1 cellular context compared by ENCODE assay signal in the genomic region with DNA sequence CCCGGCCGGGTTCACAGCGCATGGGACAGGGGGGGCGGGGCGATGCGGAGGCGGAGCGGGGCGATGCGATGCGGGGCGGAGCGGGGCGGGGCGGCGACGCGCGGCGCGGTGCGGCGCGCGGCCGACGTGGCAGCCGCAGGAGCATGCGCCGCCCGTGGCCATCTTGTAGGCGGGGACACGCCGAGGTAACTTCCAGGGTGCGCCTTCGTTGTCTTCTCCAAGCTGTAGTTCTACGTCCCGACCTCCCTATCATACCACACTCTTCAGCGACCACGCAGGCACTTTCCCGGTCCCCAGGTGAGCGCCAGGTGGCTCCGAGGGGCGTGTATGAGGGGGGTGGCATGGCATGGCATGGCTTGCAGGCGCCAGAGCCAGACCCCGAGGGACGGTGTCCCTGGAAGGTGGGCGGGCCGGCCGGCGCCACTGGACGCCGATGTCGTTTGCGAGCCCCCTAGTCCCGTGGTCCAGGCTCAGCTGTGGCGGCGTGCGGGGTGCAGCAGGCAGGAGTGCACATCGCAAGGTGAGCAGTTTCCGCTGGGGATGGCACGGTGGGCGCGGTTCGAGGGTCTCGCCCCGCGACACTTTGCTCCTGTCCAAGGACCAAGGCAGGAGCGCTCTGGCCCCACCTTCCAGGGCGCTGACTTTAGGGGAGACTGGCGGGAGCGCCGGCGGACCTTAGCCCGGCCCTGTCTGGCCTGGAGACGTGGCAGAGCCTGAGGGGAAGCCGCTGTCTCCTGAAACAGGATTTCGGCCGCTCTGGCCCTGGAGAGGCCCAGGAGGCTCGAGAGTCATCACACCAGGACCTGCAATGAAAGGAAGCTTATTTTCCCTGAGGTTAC.
TF ChIP-seq lines count a peak whose summit lies in the region.

A gene (plus strand): TSS at position 161 of the 839 bp plus-strand sequence. CDS start 5,840 bp downstream, outside the sequence.

TF ChIP-seq in K562, 482 proteins besides CTCF, POLR2A, EP300 and RAD21 (continued from another document and continues in another):
- TF ChIP-seq NR2C2 (CRISPR knock-in tag; IDR thresholded peaks at IDR 0.05) (no peak; the same call in 1 of the 2 replicates), NR2C2 (tag; IDR thresholded peaks at IDR 0.05) (no peak; the same call in 1 of the 2 replicates), MECOM (CRISPR knock-in tag; IDR thresholded peaks at IDR 0.05) (no peak), CEBPG (CRISPR knock-in tag; IDR thresholded peaks at IDR 0.05) (0 out of 2 replicates have a peak, but pooled peaks have one; percentile 18), CEBPG (tag; conservative IDR thresholded peaks at IDR 0.05 in 1 of 2, IDR thresholded peaks at IDR 0.05 in 1 of 2) (no peak), ZEB2 (IDR thresholded peaks at IDR 0.05) (no peak), ZSCAN29 (IDR thresholded peaks at IDR 0.05) (no peak), GABPB2 (CRISPR knock-in tag; conservative IDR thresholded peaks at IDR 0.05) (no peak), SAFB2 (IDR thresholded peaks at IDR 0.05; ENCODE audit: borderline replicate concordance, low read depth, low read length, severe bottlenecking) (no peak), HSF4 (CRISPR knock-in tag; IDR thresholded peaks at IDR 0.05; ENCODE audit: borderline replicate concordance) (no peak), PHF20 (IDR thresholded peaks at IDR 0.05; ENCODE audit: partially characterized antibody) (peak; percentile 45), GATAD2A (IDR thresholded peaks at IDR 0.05) (no peak), KAT8 (IDR thresholded peaks at IDR 0.05; ENCODE audit: low read depth) (no peak), BRF1 (IDR thresholded peaks at IDR 0.05; ENCODE audit: borderline replicate concordance, extremely low read depth, insufficient read length) (no peak), TFAM (CRISPR knock-in tag; conservative IDR thresholded peaks at IDR 0.05) (no peak), ELF4 (CRISPR knock-in tag; IDR thresholded peaks at IDR 0.05) (no peak), ZNF217 (CRISPR knock-in tag; IDR thresholded peaks at IDR 0.05) (no peak), SUPT5H (IDR thresholded peaks at IDR 0.05) (peak; percentile 87), SIX5 (IDR thresholded peaks at IDR 0.05; ENCODE audit: borderline replicate concordance in 1 of 2, insufficient read depth in 1 of 2, low read depth in 1 of 2, low read length in 2 of 2) (no peak), ETV1 (tag; conservative IDR thresholded peaks at IDR 0.05; ENCODE audit: low read depth) (no peak), MTA2 (IDR thresholded peaks at IDR 0.05; ENCODE audit: low read depth) (no peak), STAT5A (IDR thresholded peaks at IDR 0.05; ENCODE audit: borderline replicate concordance, low read length) (no peak), ELF2 (CRISPR knock-in tag; IDR thresholded peaks at IDR 0.05) (no peak), ZNF24 (IDR thresholded peaks at IDR 0.05) (no peak), HCFC1 (IDR thresholded peaks at IDR 0.05; ENCODE audit: low read depth, low read length) (peak; percentile 62), STAT5B (CRISPR knock-in tag; IDR thresholded peaks at IDR 0.05) (no peak), BDP1 (IDR thresholded peaks at IDR 0.05; ENCODE audit: insufficient read depth, insufficient read length) (no peak), SIN3A (IDR thresholded peaks at IDR 0.05; ENCODE audit: borderline replicate concordance in 2 of 2, control insufficient read depth in 1 of 2, low read depth in 2 of 2, low read length in 2 of 2) (peak; percentile 50 to 87; a peak in 2 of 4 replicates), ZFP30 (CRISPR knock-in tag; IDR thresholded peaks at IDR 0.05; ENCODE audit: borderline replicate concordance) (no peak), CXXC5 (CRISPR knock-in tag; IDR thresholded peaks at IDR 0.05) (peak; percentile 71), KDM2B (CRISPR knock-in tag; IDR thresholded peaks at IDR 0.05) (no peak), SRSF9 (IDR thresholded peaks at IDR 0.05; ENCODE audit: borderline replicate concordance, low read depth, low read length) (no peak)
- TF ChIP-seq, protein P1, sequence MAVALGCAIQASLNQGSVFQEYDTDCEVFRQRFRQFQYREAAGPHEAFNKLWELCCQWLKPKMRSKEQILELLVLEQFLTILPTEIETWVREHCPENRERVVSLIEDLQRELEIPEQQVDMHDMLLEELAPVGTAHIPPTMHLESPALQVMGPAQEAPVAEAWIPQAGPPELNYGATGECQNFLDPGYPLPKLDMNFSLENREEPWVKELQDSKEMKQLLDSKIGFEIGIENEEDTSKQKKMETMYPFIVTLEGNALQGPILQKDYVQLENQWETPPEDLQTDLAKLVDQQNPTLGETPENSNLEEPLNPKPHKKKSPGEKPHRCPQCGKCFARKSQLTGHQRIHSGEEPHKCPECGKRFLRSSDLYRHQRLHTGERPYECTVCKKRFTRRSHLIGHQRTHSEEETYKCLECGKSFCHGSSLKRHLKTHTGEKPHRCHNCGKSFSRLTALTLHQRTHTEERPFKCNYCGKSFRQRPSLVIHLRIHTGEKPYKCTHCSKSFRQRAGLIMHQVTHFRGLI (CRISPR knock-in tag; IDR thresholded peaks at IDR 0.05) = no peak
- TF ChIP-seq, protein P2, sequence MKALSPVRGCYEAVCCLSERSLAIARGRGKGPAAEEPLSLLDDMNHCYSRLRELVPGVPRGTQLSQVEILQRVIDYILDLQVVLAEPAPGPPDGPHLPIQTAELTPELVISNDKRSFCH (CRISPR knock-in tag; IDR thresholded peaks at IDR 0.05) = no peak
- TF ChIP-seq, protein P2 (tag; IDR thresholded peaks at IDR 0.05) = 0 out of 2 replicates have a peak, but pooled peaks have one; percentile 54
- TF ChIP-seq, protein P3, sequence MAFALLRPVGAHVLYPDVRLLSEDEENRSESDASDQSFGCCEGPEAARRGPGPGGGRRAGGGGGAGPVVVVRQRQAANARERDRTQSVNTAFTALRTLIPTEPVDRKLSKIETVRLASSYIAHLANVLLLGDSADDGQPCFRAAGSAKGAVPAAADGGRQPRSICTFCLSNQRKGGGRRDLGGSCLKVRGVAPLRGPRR (CRISPR knock-in tag; IDR thresholded peaks at IDR 0.05) = no peak
- TF ChIP-seq, protein P4, sequence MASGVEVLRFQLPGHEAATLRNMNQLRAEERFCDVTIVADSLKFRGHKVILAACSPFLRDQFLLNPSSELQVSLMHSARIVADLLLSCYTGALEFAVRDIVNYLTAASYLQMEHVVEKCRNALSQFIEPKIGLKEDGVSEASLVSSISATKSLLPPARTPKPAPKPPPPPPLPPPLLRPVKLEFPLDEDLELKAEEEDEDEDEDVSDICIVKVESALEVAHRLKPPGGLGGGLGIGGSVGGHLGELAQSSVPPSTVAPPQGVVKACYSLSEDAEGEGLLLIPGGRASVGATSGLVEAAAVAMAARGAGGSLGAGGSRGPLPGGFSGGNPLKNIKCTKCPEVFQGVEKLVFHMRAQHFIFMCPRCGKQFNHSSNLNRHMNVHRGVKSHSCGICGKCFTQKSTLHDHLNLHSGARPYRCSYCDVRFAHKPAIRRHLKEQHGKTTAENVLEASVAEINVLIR (CRISPR knock-in tag; IDR thresholded peaks at IDR 0.05) = peak; percentile 14; the same call in 1 of the 2 replicates
- TF ChIP-seq, protein P5, sequence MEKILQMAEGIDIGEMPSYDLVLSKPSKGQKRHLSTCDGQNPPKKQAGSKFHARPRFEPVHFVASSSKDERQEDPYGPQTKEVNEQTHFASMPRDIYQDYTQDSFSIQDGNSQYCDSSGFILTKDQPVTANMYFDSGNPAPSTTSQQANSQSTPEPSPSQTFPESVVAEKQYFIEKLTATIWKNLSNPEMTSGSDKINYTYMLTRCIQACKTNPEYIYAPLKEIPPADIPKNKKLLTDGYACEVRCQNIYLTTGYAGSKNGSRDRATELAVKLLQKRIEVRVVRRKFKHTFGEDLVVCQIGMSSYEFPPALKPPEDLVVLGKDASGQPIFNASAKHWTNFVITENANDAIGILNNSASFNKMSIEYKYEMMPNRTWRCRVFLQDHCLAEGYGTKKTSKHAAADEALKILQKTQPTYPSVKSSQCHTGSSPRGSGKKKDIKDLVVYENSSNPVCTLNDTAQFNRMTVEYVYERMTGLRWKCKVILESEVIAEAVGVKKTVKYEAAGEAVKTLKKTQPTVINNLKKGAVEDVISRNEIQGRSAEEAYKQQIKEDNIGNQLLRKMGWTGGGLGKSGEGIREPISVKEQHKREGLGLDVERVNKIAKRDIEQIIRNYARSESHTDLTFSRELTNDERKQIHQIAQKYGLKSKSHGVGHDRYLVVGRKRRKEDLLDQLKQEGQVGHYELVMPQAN (IDR thresholded peaks at IDR 0.05; ENCODE audit: borderline replicate concordance) = no peak; the same call in none of the 2 replicates
- TF ChIP-seq, protein P6, sequence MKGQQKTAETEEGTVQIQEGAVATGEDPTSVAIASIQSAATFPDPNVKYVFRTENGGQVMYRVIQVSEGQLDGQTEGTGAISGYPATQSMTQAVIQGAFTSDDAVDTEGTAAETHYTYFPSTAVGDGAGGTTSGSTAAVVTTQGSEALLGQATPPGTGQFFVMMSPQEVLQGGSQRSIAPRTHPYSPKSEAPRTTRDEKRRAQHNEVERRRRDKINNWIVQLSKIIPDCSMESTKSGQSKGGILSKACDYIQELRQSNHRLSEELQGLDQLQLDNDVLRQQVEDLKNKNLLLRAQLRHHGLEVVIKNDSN (CRISPR knock-in tag; IDR thresholded peaks at IDR 0.05) = peak; percentile 37; the same call in 1 of the 2 replicates
- TF ChIP-seq, protein P7, sequence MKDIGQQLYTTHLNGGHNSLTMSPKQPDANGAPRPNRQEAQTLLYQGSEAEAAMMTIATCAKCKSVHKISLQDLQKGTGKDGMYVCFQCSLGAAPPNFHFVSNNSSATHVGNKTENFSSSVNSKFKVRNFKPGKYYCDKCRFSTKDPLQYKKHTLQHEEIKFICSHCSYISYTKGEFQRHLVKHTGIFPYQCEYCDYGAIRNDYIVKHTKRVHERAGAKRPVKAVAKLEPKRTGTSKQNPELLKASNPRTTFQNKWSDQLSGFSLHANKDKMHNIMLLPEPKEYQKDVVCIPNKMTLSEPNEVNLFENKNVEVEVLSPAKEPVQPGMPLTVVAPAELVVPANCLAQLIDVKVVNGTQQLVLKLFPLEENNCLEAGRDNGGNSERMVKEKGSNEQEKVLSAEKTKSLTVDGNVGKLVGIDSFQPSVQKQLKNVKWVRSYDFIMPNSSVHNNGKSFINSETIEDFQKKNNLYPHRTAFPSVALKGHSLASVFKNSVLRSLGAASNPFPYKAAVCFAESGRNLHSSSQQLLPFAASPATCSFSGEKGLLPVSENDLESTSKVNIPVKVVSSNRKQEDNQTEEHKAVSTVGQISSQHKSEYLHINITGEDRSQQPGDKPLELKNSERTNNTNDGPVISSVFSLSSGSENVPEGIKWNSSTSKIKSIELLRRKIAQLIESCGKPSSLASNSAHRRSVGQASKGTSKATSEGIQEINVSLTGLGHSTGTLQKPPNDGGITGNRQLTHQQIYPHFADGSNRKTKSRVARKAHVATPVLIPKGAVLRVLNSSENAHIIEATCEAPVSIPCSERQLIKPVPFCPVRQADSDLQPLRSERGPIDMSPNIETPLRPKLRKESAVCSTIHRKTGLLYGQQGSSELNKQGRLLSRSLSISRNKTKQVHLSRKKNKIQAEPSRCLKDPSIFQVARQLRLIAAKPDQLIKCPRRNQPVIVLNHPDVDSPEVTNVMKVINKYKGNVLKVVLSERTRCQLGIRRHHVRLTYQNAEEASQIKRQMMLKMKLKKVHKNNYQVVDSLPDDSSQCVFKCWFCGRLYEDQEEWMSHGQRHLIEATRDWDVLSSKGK (CRISPR knock-in tag; IDR thresholded peaks at IDR 0.05) = no peak
- TF ChIP-seq, protein P8, sequence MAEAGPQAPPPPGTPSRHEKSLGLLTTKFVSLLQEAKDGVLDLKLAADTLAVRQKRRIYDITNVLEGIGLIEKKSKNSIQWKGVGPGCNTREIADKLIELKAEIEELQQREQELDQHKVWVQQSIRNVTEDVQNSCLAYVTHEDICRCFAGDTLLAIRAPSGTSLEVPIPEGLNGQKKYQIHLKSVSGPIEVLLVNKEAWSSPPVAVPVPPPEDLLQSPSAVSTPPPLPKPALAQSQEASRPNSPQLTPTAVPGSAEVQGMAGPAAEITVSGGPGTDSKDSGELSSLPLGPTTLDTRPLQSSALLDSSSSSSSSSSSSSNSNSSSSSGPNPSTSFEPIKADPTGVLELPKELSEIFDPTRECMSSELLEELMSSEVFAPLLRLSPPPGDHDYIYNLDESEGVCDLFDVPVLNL (CRISPR knock-in tag; IDR thresholded peaks at IDR 0.05; ENCODE audit: low read depth) = no peak
- TF ChIP-seq, protein P9, sequence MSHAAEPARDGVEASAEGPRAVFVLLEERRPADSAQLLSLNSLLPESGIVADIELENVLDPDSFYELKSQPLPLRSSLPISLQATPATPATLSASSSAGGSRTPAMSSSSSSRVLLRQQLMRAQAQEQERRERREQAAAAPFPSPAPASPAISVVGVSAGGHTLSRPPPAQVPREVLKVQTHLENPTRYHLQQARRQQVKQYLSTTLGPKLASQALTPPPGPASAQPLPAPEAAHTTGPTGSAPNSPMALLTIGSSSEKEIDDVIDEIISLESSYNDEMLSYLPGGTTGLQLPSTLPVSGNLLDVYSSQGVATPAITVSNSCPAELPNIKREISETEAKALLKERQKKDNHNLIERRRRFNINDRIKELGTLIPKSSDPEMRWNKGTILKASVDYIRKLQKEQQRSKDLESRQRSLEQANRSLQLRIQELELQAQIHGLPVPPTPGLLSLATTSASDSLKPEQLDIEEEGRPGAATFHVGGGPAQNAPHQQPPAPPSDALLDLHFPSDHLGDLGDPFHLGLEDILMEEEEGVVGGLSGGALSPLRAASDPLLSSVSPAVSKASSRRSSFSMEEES (CRISPR knock-in tag; IDR thresholded peaks at IDR 0.05) = no peak
- TF ChIP-seq, protein P10, sequence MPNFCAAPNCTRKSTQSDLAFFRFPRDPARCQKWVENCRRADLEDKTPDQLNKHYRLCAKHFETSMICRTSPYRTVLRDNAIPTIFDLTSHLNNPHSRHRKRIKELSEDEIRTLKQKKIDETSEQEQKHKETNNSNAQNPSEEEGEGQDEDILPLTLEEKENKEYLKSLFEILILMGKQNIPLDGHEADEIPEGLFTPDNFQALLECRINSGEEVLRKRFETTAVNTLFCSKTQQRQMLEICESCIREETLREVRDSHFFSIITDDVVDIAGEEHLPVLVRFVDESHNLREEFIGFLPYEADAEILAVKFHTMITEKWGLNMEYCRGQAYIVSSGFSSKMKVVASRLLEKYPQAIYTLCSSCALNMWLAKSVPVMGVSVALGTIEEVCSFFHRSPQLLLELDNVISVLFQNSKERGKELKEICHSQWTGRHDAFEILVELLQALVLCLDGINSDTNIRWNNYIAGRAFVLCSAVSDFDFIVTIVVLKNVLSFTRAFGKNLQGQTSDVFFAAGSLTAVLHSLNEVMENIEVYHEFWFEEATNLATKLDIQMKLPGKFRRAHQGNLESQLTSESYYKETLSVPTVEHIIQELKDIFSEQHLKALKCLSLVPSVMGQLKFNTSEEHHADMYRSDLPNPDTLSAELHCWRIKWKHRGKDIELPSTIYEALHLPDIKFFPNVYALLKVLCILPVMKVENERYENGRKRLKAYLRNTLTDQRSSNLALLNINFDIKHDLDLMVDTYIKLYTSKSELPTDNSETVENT (CRISPR knock-in tag; IDR thresholded peaks at IDR 0.05) = 0 out of 2 replicates have a peak, but pooled peaks have one; percentile 3
- TF ChIP-seq, protein P11, sequence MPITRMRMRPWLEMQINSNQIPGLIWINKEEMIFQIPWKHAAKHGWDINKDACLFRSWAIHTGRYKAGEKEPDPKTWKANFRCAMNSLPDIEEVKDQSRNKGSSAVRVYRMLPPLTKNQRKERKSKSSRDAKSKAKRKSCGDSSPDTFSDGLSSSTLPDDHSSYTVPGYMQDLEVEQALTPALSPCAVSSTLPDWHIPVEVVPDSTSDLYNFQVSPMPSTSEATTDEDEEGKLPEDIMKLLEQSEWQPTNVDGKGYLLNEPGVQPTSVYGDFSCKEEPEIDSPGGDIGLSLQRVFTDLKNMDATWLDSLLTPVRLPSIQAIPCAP (CRISPR knock-in tag; IDR thresholded peaks at IDR 0.05; ENCODE audit: borderline replicate concordance) = no peak
- TF ChIP-seq, protein P12, sequence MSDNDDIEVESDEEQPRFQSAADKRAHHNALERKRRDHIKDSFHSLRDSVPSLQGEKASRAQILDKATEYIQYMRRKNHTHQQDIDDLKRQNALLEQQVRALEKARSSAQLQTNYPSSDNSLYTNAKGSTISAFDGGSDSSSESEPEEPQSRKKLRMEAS (CRISPR knock-in tag; IDR thresholded peaks at IDR 0.05) = peak; percentile 58; the same call in 1 of the 2 replicates
